8 cellular contexts compared by ENCODE assay signal in genomic region chr2:71332413-71332866, GRCh38. TPM values are rescaled to one million over a fixed set of nuclear protein-coding genes. Genes with fewer than 3 reads are reported as not detected.
A peak's percentile ranks its signal among the peaks of the same experiment; 100 is the strongest.
DNase-seq lines count a peak whose midpoint lies in the region; ATAC-seq, FAIRE-seq and TF ChIP-seq lines count a peak whose summit lies in the region.

No MANE protein-coding gene starts in this region.

- H3K27me3 ChIP-seq in HCT116 (ENCODE audit: insufficient read depth, low read length) (no peaks in the 10 kb centered on the region), K562 (ENCODE audit: control insufficient read depth in 2 of 2, insufficient read depth in 2 of 2, low read length in 2 of 2) (no peaks in the 10 kb centered on the region)

- H3K9me3 ChIP-seq in A549, result no peaks in the 10 kb centered on the region
- H3K9me3 ChIP-seq in HCT116 (ENCODE audit: control insufficient read depth in 1 of 2, insufficient read depth in 1 of 2, low read depth in 1 of 2, low read length in 2 of 2), result no peaks in the 10 kb centered on the region
- H3K9me3 ChIP-seq in K562 (replicated peaks; ENCODE audit: control insufficient read depth, insufficient read depth, low read depth, low read length), result no peaks in the 10 kb centered on the region
- H3K9me3 ChIP-seq in mesodermal cell (ENCODE audit: control insufficient read depth, low read length), result no peaks in the 10 kb centered on the region

- no peak for TF ChIP-seq RAD21 in A549 (conservative IDR thresholded peaks at IDR 0.05 in 1 of 2, IDR thresholded peaks at IDR 0.05 in 1 of 2)
- no peak for TF ChIP-seq RAD21 in HCT116 (IDR thresholded peaks at IDR 0.05; ENCODE audit: low read depth)
- TF ChIP-seq RAD21 in K562 (CRISPR knock-in tag; conservative IDR thresholded peaks at IDR 0.05 in 1 of 2, IDR thresholded peaks at IDR 0.05 in 1 of 2), result no peak

- BruUV-seq in HCT116 (replicated peaks; lab: Mats Ljungman, UMichigan) (TSS peak; percentile 57), K562 (replicated peaks; lab: Mats Ljungman, UMichigan) (TSS peak; percentile 51)

- intact Hi-C loops in HCT116 (cut with micrococcal nuclease), result loop anchor here (10.0 kb wide), 1 partner anchor 108 kb away; the partner anchor contains the start of gene PAIP2B
- intact Hi-C loops in K562 (cut with micrococcal nuclease), result no loop called here

- no peaks in the 10 kb centered on the region for H3K9me1 ChIP-seq in K562 (ENCODE audit: control insufficient read depth, insufficient read depth, low read length)

- H3K27ac ChIP-seq in A549 (peak overlapping the region; percentile 88 to 96), HCT116 (ENCODE audit: low read depth, low read length) (peak overlapping the region; percentile 77), K562 (ENCODE audit: extremely low read depth, low read depth, low read length) (peak overlapping the region; percentile 96), mesodermal cell (ENCODE audit: low read depth, low read length, severe bottlenecking) (peak overlapping the region; percentile 92)

- RAD21 ChIA-PET in HCT116 (lab: Charles Lee; ENCODE audit: low non-redundant PET in 1 of 2, low total read pairs in 2 of 2, uncharacterized antibody in 2 of 2, unreplicated experiment in 2 of 2), result no interaction called here

- POLR2A ChIA-PET in A549 (lab: Yijun Ruan, JAX) (interaction anchor here (1.2 to 2.5 kb wide), 6 partner anchors 12 to 264 kb away, joined by 4 to 25 read pairs (median 10); partner anchors contain the start of genes NAGK and PAIP2B), HCT116 (lab: Charles Lee) (interaction anchor here (1.7 kb wide), 1 partner anchor 105 kb away, joined by 7 read pairs; the partner anchor contains the start of gene PAIP2B), K562 (lab: Yijun Ruan, JAX) (interaction anchor here (0.6 to 3.8 kb wide), 8 partner anchors 8 to 201 kb away, joined by 3 to 24 read pairs (median 4); no protein-coding TSS in a partner anchor)

- H4K20me1 ChIP-seq in HCT116 (ENCODE audit: insufficient read depth), result peaks cover 8% of the 10 kb centered on the region; the same call in 1 of the 2 replicates
- peaks cover 8% of the 10 kb centered on the region for H4K20me1 ChIP-seq in K562 (replicated peaks; ENCODE audit: control insufficient read depth, insufficient read depth, low read length)

- under 1% methylated on average over 8 of the region's 8 CpGs for WGBS in A549 (ENCODE audit: missing lambda C conversion rate)
- WGBS in K562 (ENCODE audit: insufficient coverage, low coverage, missing lambda C conversion rate), result 0% methylated on average over 6 of the region's 8 CpGs
- WGBS in mesodermal cell (ENCODE audit: insufficient coverage in 2 of 2), 2 experiments, result 0% methylated on average over 6 to 8 of the region's 8 CpGs

- H3K36me3 ChIP-seq in HCT116 (ENCODE audit: control insufficient read depth in 1 of 2, insufficient read depth in 2 of 2, low read length in 2 of 2) (no peaks in the 10 kb centered on the region), K562 (ENCODE audit: control insufficient read depth, insufficient read depth, low read length) (peaks cover 31% of the 10 kb centered on the region), mesodermal cell (ENCODE audit: control insufficient read depth, insufficient read depth, low read length) (peaks cover 28% of the 10 kb centered on the region)

- H3K4me2 ChIP-seq in A549, result peak overlapping the region; percentile 97
- peak overlapping the region; percentile 70 for H3K4me2 ChIP-seq in HCT116 (ENCODE audit: low read length)
- H3K4me2 ChIP-seq in K562 (ENCODE audit: insufficient read depth, low read length), result peak overlapping the region; percentile 96

- TF ChIP-seq POLR2A in A549 (IDR thresholded peaks at IDR 0.05; ENCODE audit: low read length), result no peak
- no peak for TF ChIP-seq POLR2A in HCT116 (IDR thresholded peaks at IDR 0.05; ENCODE audit: borderline replicate concordance, extremely low read depth, insufficient read depth, insufficient read length)
- no peak for TF ChIP-seq POLR2A in K562 (conservative IDR thresholded peaks at IDR 0.05)

- H3K4me1 ChIP-seq in A549, result peaks cover 32% of the 10 kb centered on the region
- peaks cover 0 to 25% of the 10 kb centered on the region in 2 experiments; a peak in 3 of 4 replicates for H3K4me1 ChIP-seq in HCT116 (ENCODE audit: control insufficient read depth in 1 of 2, insufficient read depth in 2 of 2, low read length in 2 of 2)
- peaks cover 4 to 8% of the 10 kb centered on the region in 2 experiments; a peak in 3 of 5 replicates for H3K4me1 ChIP-seq in K562 (replicated peaks in 1 of 2; ENCODE audit: control insufficient read depth in 2 of 2, insufficient read depth in 2 of 2, low read length in 2 of 2)
- H3K4me1 ChIP-seq in mesodermal cell (ENCODE audit: control insufficient read depth, insufficient read depth, low read length, poor library complexity, severe bottlenecking), result peaks cover 6% of the 10 kb centered on the region

- H2AFZ ChIP-seq in HCT116 (ENCODE audit: low read depth, low read length, poor library complexity, severe bottlenecking) (no peak overlapping the region), K562 (ENCODE audit: low read depth, low read length) (peak overlapping the region; percentile 99)

- H3K9ac ChIP-seq in HCT116 (ENCODE audit: low read length), result peak overlapping the region; percentile 97
- H3K9ac ChIP-seq in K562 (ENCODE audit: insufficient read depth in 1 of 2, low read depth in 2 of 2, low read length in 2 of 2), result peak overlapping the region; percentile 95 to 96

- DNase-seq in A549 (ENCODE audit: low read depth in 1 of 2, low spot score in 1 of 2) (no peak), HCT116 (ENCODE audit: low read depth, low spot score) (no peak), K562 (ENCODE audit: extremely low read depth in 1 of 4, low spot score in 3 of 4) (peak in 1 of 4 experiments; percentile 13), NCI-H1694 (lab: John Stamatoyannopoulos, UW) (no peak), GM19238 (ENCODE audit: insufficient read length, low spot score) (no peak), A172 (ENCODE audit: low spot score) (no peak), NAMALWA (ENCODE audit: low spot score) (no peak)

- H3K79me2 ChIP-seq in HCT116 (ENCODE audit: insufficient read depth, low read length) (peaks cover 68% of the 10 kb centered on the region), K562 (ENCODE audit: control insufficient read depth, insufficient read depth, low read length) (peaks cover 59% of the 10 kb centered on the region)

- no peak for TF ChIP-seq EP300 in A549 (IDR thresholded peaks at IDR 0.05)
- TF ChIP-seq EP300 in K562 (IDR thresholded peaks at IDR 0.05; ENCODE audit: low read length), result no peak

- no peak for FAIRE-seq in A549 (lab: Jason Lieb, UNC)
- no peak for FAIRE-seq in K562 (lab: Jason Lieb, UNC)

- TF ChIP-seq CTCF in A549 (IDR thresholded peaks at IDR 0.05), result no peak
- no peak for TF ChIP-seq CTCF in HCT116 (IDR thresholded peaks at IDR 0.05 in 2 of 3, conservative IDR thresholded peaks at IDR 0.05 in 1 of 3; ENCODE audit: borderline replicate concordance in 1 of 3, insufficient read depth in 1 of 3, low read depth in 2 of 3, low read length in 2 of 3)
- TF ChIP-seq CTCF in K562 (IDR thresholded peaks at IDR 0.05 in 2 of 3, conservative IDR thresholded peaks at IDR 0.05 in 1 of 3; ENCODE audit: insufficient read depth in 2 of 3, low read depth in 1 of 3, low read length in 3 of 3), result no peak

- no peaks in the 10 kb centered on the region for H3K9me2 ChIP-seq in HCT116 (ENCODE audit: insufficient read depth)

- ATAC-seq in A549 (no peak; a peak in 1 of 6 replicates), HCT116 (no peak), K562 (peak; percentile 62; the same call in 2 of the 3 replicates)

- in situ Hi-C loops in K562 (cut with MboI), result no loop called here

- H3K4me3 ChIP-seq in A549, result peak overlapping the region; percentile 89
- H3K4me3 ChIP-seq in HCT116 (replicated peaks in 1 of 2; ENCODE audit: low read depth in 1 of 2, low read length in 2 of 2), result peak overlapping the region; percentile 82 to 96
- H3K4me3 ChIP-seq in K562, result peak overlapping the region; percentile 98
- peak overlapping the region; percentile 83 for H3K4me3 ChIP-seq in mesodermal cell (ENCODE audit: extremely low read depth, insufficient read depth, low read length, poor library complexity, severe bottlenecking)

- CTCF ChIA-PET in A549 (lab: Yijun Ruan, JAX), result interaction anchor here (1.0 to 4.6 kb wide), 10 partner anchors 11 to 178 kb away, joined by 3 to 41 read pairs (median 8); no protein-coding TSS in a partner anchor
- CTCF ChIA-PET in HCT116 (lab: Charles Lee), result interaction anchor here (0.6 to 3.2 kb wide), 5 partner anchors 21 to 232 kb away, joined by 3 to 32 read pairs (median 3); no protein-coding TSS in a partner anchor
- CTCF ChIA-PET in K562 (lab: Yijun Ruan, JAX; ENCODE audit: low intra/inter-chr PET ratio), result no interaction called here

TF ChIP-seq in HCT116, 20 proteins besides CTCF, POLR2A, EP300 and RAD21 (continues in another document):
- no peak for TF ChIP-seq JUND (IDR thresholded peaks at IDR 0.05)

RNA-seq across cellular contexts. Expression of gene ZNF638, which starts 0.9 kb away (rescaled TPM):
- polyA plus RNA-seq in A549 (2011; rRNA removed) (148 and 160 TPM in 2 replicates), A549 (2017; fragmentation: RNase III; extraction: RNeasy Plus Mini Kit Qiagen cat#74134 plus additional on column Dnase treatment) (74.2 to 81.1 TPM (median 75.6 TPM) in 3 replicates), K562 (2011; rRNA removed) (67.2 and 110 TPM in 2 replicates), K562 (2014; fragmentation: Illumina TruSeq; extraction: Trizol) (71.8 and 113 TPM in 2 replicates), K562 (2014; fragmentation: Nextera tagmentation; extraction: Ambion mirVana) (10 to 100 TPM; 53.3 to 57.6 TPM), K562 (2014; rRNA removed) (79.3 and 82.5 TPM in 2 replicates)
- 26.5 and 30.7 TPM in 2 replicates for polyA plus RNA-seq in A549 (2012; cell fraction: cytosol; rRNA removed)
- 33.6 and 51.8 TPM in 2 replicates for polyA plus RNA-seq in A549 (2012; cell fraction: nucleus; rRNA removed)
- polyA minus RNA-seq in A549 (2011; rRNA and poly(A)+ RNA removed), result 151 and 184 TPM in 2 replicates
- total RNA-seq in HCT116 (2021; ENCODE audit: unreplicated experiment) (108 TPM), K562 (2014; rRNA removed) (87.9 and 98.8 TPM in 2 replicates), K562 (2014; rRNA removed; fragmentation: Illumina TruSeq; extraction: Trizol) (155 and 159 TPM in 2 replicates), K562 (2015; rRNA removed; fragmentation: Illumina TruSeq; extraction: Trizol) (151 and 165 TPM in 2 replicates), K562 (2021) (73.8 and 79.5 TPM in 2 replicates)
- polyA plus RNA-seq in HCT116 (2012), result 41.2 and 57.2 TPM in 2 replicates
- total RNA-seq in K562 (2011; cell fraction: chromatin; rRNA removed; ENCODE audit: low replicate concordance), result 174 and 623 TPM in 2 replicates
- total RNA-seq in K562 (2011; cell fraction: nucleolus; rRNA removed), result 72.9 and 101 TPM in 2 replicates
- total RNA-seq in K562 (2011; cell fraction: nucleoplasm; rRNA removed), result 171 and 220 TPM in 2 replicates
- 23.5 and 29.3 TPM in 2 replicates for polyA plus RNA-seq in K562 (2011; cell fraction: cytosol; rRNA removed)
- polyA plus RNA-seq in K562 (2011; cell fraction: nucleus; rRNA removed), result 130 and 153 TPM in 2 replicates
- 78.1 and 79.2 TPM in 2 replicates for polyA plus RNA-seq in K562 (2012)
- 305 and 364 TPM in 2 replicates for polyA minus RNA-seq in K562 (2011; rRNA and poly(A)+ RNA removed)
- 49.1 and 83.5 TPM in 2 replicates for polyA minus RNA-seq in K562 (2011; cell fraction: cytosol; rRNA and poly(A)+ RNA removed)
- polyA minus RNA-seq in K562 (2011; cell fraction: nucleus; rRNA and poly(A)+ RNA removed), result 224 and 279 TPM in 2 replicates
- polyA plus RNA-seq in mesodermal cell (2013, experiment 1 of 2), result 103 TPM
- polyA plus RNA-seq in mesodermal cell (2013, experiment 2 of 2), result 104 TPM
- 72.5 and 118 TPM in 2 replicates for total RNA-seq in A172 (2014; rRNA removed; shearing (Covaris generic))

Comparison
In these comparisons a context has a peak if more than half of its experiments do, and no peak if none do; other contexts are left out.
1. Of the 35 proteins assayed by ChIP-seq in both K562 and A549: peak only in K562: CEBPB; only in A549: none; in both: none; in neither: 34.